In genomic region chr11:116459233-116459632, GRCh38 we compare ENCODE assay signal across 28 cellular contexts.
A peak's percentile ranks its signal among the peaks of the same experiment; 100 is the strongest.
DNase-seq lines count a peak whose midpoint lies in the region; ATAC-seq, FAIRE-seq and TF ChIP-seq lines count a peak whose summit lies in the region.
"Had no signal": no experiment of that assay in that cellular context is flagged by ENCODE, and none has a peak within 500 bp of the region (broad histone marks: within the 10 kb centered on the region; RNA-seq: fewer than 3 reads in every experiment).

No MANE protein-coding gene starts in this region.

- H3K36me3 ChIP-seq in mucosa of descending colon (ENCODE audit: low read depth) (no peaks in the 10 kb centered on the region), small intestine (ENCODE audit: control insufficient read depth in 2 of 2, insufficient read depth in 2 of 2, low read length in 2 of 2) (no peaks in the 10 kb centered on the region)

- peak overlapping the region in 1 of 2 donors; percentile 28 for H3K27ac ChIP-seq in small intestine (ENCODE audit: low read depth in 1 of 2, low read length in 1 of 2)
- H3K27ac ChIP-seq: GM23248 had no signal

- DNase-seq in NCI-H82 (lab: John Stamatoyannopoulos, UW): peak; percentile 53
- DNase-seq in NCI-H82 treated with DMSO at 0.1 percent for 48 hours (lab: John Stamatoyannopoulos, UW; ENCODE audit: unreplicated experiment): no peak
- DNase-seq in WTC11 (ENCODE audit: low spot score): no peak
- peak in 2 of 3 donors; percentile 18 to 37 for DNase-seq in mucosa of descending colon
- peak; percentile 49 for DNase-seq in small intestine
- no peak for DNase-seq in stimulated activated CD4-positive, alpha-beta T cell treated with anti-CD3 and anti-CD28 coated beads, Interleukin-2, amount 100 ng/mL, for 48 hours
- DNase-seq in HCEC 1CT: no peak
- DNase-seq: activated CD8-positive, alpha-beta T cell treated with anti-CD3 and anti-CD28 coated beads for 36 hours; activated effector memory CD4-positive, alpha-beta T cell treated with Interleukin-2 at 50 U/mL for 16 hours; activated naive CD8-positive, alpha-beta T cell treated with anti-CD3 and anti-CD28 coated beads, Interleukin-2, amount 10 ng/mL, durations not matched to agents 7 days and 5 days; activated T-cell treated with anti-CD3 and anti-CD28 coated beads for 4 hours; AML-193; CD8-positive, alpha-beta T cell; cerebellar nuclear complex; GDM1; GM23248; Karpas-422; kidney; MV-4-11; naive B cell; NCI-H146; NCI-H2171; NCI-H526 treated with DMSO at 0.1 percent for 48 hours; trophoblast cell had no signal

- H3K4me1 Mint-ChIP-seq in WTC11: peaks cover 62% of the 10 kb centered on the region
- H3K4me1 Mint-ChIP-seq: activated naive CD8-positive, alpha-beta T cell treated with anti-CD3 and anti-CD28 coated beads, Interleukin-2, amount 10 ng/mL, durations not matched to agents 7 days and 5 days; naive B cell had no signal

- TF ChIP-seq CTCF in WTC11 (IDR thresholded peaks at IDR 0.05): no peak
- TF ChIP-seq CTCF in mucosa of descending colon (IDR thresholded peaks at IDR 0.05): no peak

- WGBS in small intestine, 3 donors: 14 to 43% (median 29%) methylated on average over 11 of the region's 11 CpGs

- no peak for FAIRE-seq in small intestine (lab: Jason Lieb, UNC)
- FAIRE-seq: A204.1, astrocyte, GM18507, kidney had no signal

- ATAC-seq in WTC11 (peak; percentile 43), mucosa of descending colon (peak; percentile 67), GM21390 (IDR thresholded peaks at IDR 0.05; ENCODE audit: unreplicated experiment) (no peak)
- ATAC-seq: activated CD8-positive, alpha-beta T cell treated with anti-CD3 and anti-CD28 coated beads for 36 hours; CD8-positive, alpha-beta T cell had no signal

- intact Hi-C loops in mucosa of descending colon (cut with DNase I, micrococcal nuclease): no loop called here

- peaks cover 4% of the 10 kb centered on the region for H3K27me3 Mint-ChIP-seq in WTC11 (ENCODE audit: low read depth)
- H3K27me3 Mint-ChIP-seq: activated naive CD8-positive, alpha-beta T cell treated with anti-CD3 and anti-CD28 coated beads, Interleukin-2, amount 10 ng/mL, durations not matched to agents 7 days and 5 days had no signal

- no peak overlapping the region for H3K27ac Mint-ChIP-seq in WTC11
- H3K27ac Mint-ChIP-seq: activated CD8-positive, alpha-beta T cell treated with anti-CD3 and anti-CD28 coated beads for 36 hours; activated naive CD8-positive, alpha-beta T cell treated with anti-CD3 and anti-CD28 coated beads, Interleukin-2, amount 10 ng/mL, durations not matched to agents 7 days and 5 days; CD8-positive, alpha-beta T cell; naive B cell had no signal

- POLR2A ChIA-PET in WTC11 (lab: Charles Lee): no interaction called here

- H3K27me3 ChIP-seq in small intestine (ENCODE audit: control insufficient read depth in 2 of 2, insufficient read depth in 2 of 2, low read length in 2 of 2): no peaks in the 10 kb centered on the region

- H3K4me3 Mint-ChIP-seq in WTC11: no peak overlapping the region
- H3K4me3 Mint-ChIP-seq: activated CD8-positive, alpha-beta T cell treated with anti-CD3 and anti-CD28 coated beads for 36 hours; activated naive CD8-positive, alpha-beta T cell treated with anti-CD3 and anti-CD28 coated beads, Interleukin-2, amount 10 ng/mL, durations not matched to agents 7 days and 5 days; CD8-positive, alpha-beta T cell; naive B cell had no signal

- H3K4me1 ChIP-seq in mucosa of descending colon (ENCODE audit: low read depth) (peaks cover 9% of the 10 kb centered on the region), small intestine (ENCODE audit: control insufficient read depth in 2 of 2, insufficient read depth in 1 of 2, low read depth in 1 of 2, low read length in 1 of 2) (peaks cover 7 to 14% of the 10 kb centered on the region in 2 donors)

- H3K4me3 ChIP-seq in mucosa of descending colon (no peak overlapping the region), small intestine (ENCODE audit: low read depth in 1 of 2, low read length in 2 of 2) (no peak overlapping the region)
- H3K4me3 ChIP-seq: GM23248 had no signal

- CTCF ChIA-PET in WTC11 (lab: Charles Lee): interaction anchor here (1.3 to 1.9 kb wide), 3 partner anchors 40 to 182 kb away, joined by 4 to 14 read pairs (median 7); no protein-coding TSS in a partner anchor

- no peaks in the 10 kb centered on the region for H3K9me3 ChIP-seq in mucosa of descending colon
- H3K9me3 ChIP-seq in small intestine (ENCODE audit: control insufficient read depth, low read depth): no peaks in the 10 kb centered on the region

- no peaks in the 10 kb centered on the region; the same call in 1 of the 2 replicates for H3K36me3 Mint-ChIP-seq in WTC11
- H3K36me3 Mint-ChIP-seq: activated naive CD8-positive, alpha-beta T cell treated with anti-CD3 and anti-CD28 coated beads, Interleukin-2, amount 10 ng/mL, durations not matched to agents 7 days and 5 days; CD8-positive, alpha-beta T cell; naive B cell had no signal

- no peaks in the 10 kb centered on the region for H3K9me3 Mint-ChIP-seq in WTC11
- H3K9me3 Mint-ChIP-seq: activated CD8-positive, alpha-beta T cell treated with anti-CD3 and anti-CD28 coated beads for 36 hours; activated naive CD8-positive, alpha-beta T cell treated with anti-CD3 and anti-CD28 coated beads, Interleukin-2, amount 10 ng/mL, durations not matched to agents 7 days and 5 days; CD8-positive, alpha-beta T cell had no signal

TF ChIP-seq in WTC11, 78 proteins besides CTCF, POLR2A, EP300 and RAD21:
- TF ChIP-seq ZNF232 (CRISPR knock-in tag; IDR thresholded peaks at IDR 0.05): no peak

Comparison
In these comparisons a context has a peak if more than half of its experiments do, and no peak if none do; other contexts are left out.
1. DNase-seq: peak in NCI-H82 (single experiment), mucosa of descending colon (2 of 3) and small intestine (single experiment); none in NCI-H82 treated with DMSO at 0.1 percent for 48 hours (single experiment), WTC11 (single experiment), stimulated activated CD4-positive, alpha-beta T cell treated with anti-CD3 and anti-CD28 coated beads, Interleukin-2, amount 100 ng/mL, for 48 hours (0 of 2) and HCEC 1CT (single experiment).